ENCODE assay signal across 19 cellular contexts in genomic region chr10:88256013-88256680, GRCh38.
A peak's percentile ranks its signal among the peaks of the same experiment; 100 is the strongest.
DNase-seq lines count a peak whose midpoint lies in the region; ATAC-seq, FAIRE-seq and TF ChIP-seq lines count a peak whose summit lies in the region.
"Had no signal": no experiment of that assay in that cellular context is flagged by ENCODE, and none has a peak within 500 bp of the region (broad histone marks: within the 10 kb centered on the region; RNA-seq: fewer than 3 reads in every experiment).

No MANE protein-coding gene starts in this region.

- intact Hi-C loops in Right ventricle myocardium inferior (cut with DNase I) (loop anchor here (5.0 kb wide), 2 partner anchors 86 to 131 kb away; no protein-coding TSS in a partner anchor), cardiac septum (cut with DNase I) (loop anchor here (10.0 kb wide), 1 partner anchor 211 kb away; no protein-coding TSS in a partner anchor), left ventricle myocardium inferior (cut with micrococcal nuclease) (loop anchor here (10.0 kb wide), 2 partner anchors 129 to 391 kb away; partner anchors contain the start of genes KLLN and PTEN)

- no peaks in the 10 kb centered on the region for H3K36me3 Mint-ChIP-seq in nephron progenitor cell (ENCODE audit: low read depth)
- H3K36me3 Mint-ChIP-seq: activated naive CD4-positive, alpha-beta T cell treated with anti-CD3 and anti-CD28 coated beads, Interleukin-2, amount 50 U/mL, for 24 hours; CD4-positive, CD25-positive, alpha-beta regulatory T cell; immature natural killer cell had no signal

- DNase-seq in Right ventricle myocardium inferior (ENCODE audit: missing footprints) (peak; percentile 80), cardiac septum (ENCODE audit: low spot score) (no peak), left ventricle myocardium inferior (peak; percentile 73), skeletal muscle cell (ENCODE audit: low read depth) (peak; percentile 65), DMS79 treated with DMSO at 0.1 percent for 48 hours (lab: John Stamatoyannopoulos, UW) (no peak), nephron progenitor cell (no peak), HTR-8/SVneo (ENCODE audit: insufficient read length, low spot score) (no peak)
- DNase-seq: activated CD4-positive, alpha-beta T cell treated with anti-CD3 and anti-CD28 coated beads, Interleukin-2, amount 10 ng/mL, durations not matched to agents 24 days and 14 days; activated T-cell treated with anti-CD3 and anti-CD28 coated beads, Interleukin-2, amount 50 U/mL, for 1 hour; CD4-positive, CD25-positive, alpha-beta regulatory T cell; DND-41; immature natural killer cell; Karpas-422; NCI-H1436; NCI-H446; nucleus accumbens; SJCRH30 had no signal

- peak overlapping the region; percentile 88 for H3K27ac ChIP-seq in left ventricle myocardium inferior (replicated peaks)
- H3K27ac ChIP-seq: SJCRH30 had no signal

- H3K27ac Mint-ChIP-seq in nephron progenitor cell: no peak overlapping the region
- H3K27ac Mint-ChIP-seq: activated CD4-positive, alpha-beta T cell treated with anti-CD3 and anti-CD28 coated beads, Interleukin-2, amount 10 ng/mL, durations not matched to agents 24 days and 14 days; activated naive CD4-positive, alpha-beta T cell treated with anti-CD3 and anti-CD28 coated beads, Interleukin-2, amount 50 U/mL, for 24 hours; CD4-positive, CD25-positive, alpha-beta regulatory T cell; immature natural killer cell had no signal

- H3K27me3 ChIP-seq in left ventricle myocardium inferior (ENCODE audit: low read depth): no peaks in the 10 kb centered on the region
- H3K27me3 ChIP-seq: SJCRH30 had no signal

- no peak for TF ChIP-seq POLR2A in GM18505 (IDR thresholded peaks at IDR 0.05; ENCODE audit: borderline replicate concordance, extremely low read depth, insufficient read depth, insufficient read length)

- no peak overlapping the region for H3K4me3 Mint-ChIP-seq in nephron progenitor cell
- H3K4me3 Mint-ChIP-seq: activated CD4-positive, alpha-beta T cell treated with anti-CD3 and anti-CD28 coated beads, Interleukin-2, amount 10 ng/mL, durations not matched to agents 24 days and 14 days; activated naive CD4-positive, alpha-beta T cell treated with anti-CD3 and anti-CD28 coated beads, Interleukin-2, amount 50 U/mL, for 24 hours; CD4-positive, CD25-positive, alpha-beta regulatory T cell; immature natural killer cell had no signal

- peaks cover 15% of the 10 kb centered on the region for H3K4me1 Mint-ChIP-seq in nephron progenitor cell
- H3K4me1 Mint-ChIP-seq: activated naive CD4-positive, alpha-beta T cell treated with anti-CD3 and anti-CD28 coated beads, Interleukin-2, amount 50 U/mL, for 24 hours; immature natural killer cell had no signal

- no peaks in the 10 kb centered on the region for H3K9me3 Mint-ChIP-seq in nephron progenitor cell
- H3K9me3 Mint-ChIP-seq: activated naive CD4-positive, alpha-beta T cell treated with anti-CD3 and anti-CD28 coated beads, Interleukin-2, amount 50 U/mL, for 24 hours; CD4-positive, CD25-positive, alpha-beta regulatory T cell; immature natural killer cell had no signal

- no peaks in the 10 kb centered on the region for H3K9me3 ChIP-seq in left ventricle myocardium inferior (replicated peaks)
- H3K9me3 ChIP-seq: SJCRH30 had no signal

- ATAC-seq in Right ventricle myocardium inferior: peak; percentile 93
- ATAC-seq in GM18505 (IDR thresholded peaks at IDR 0.05; ENCODE audit: unreplicated experiment): no peak

- peaks cover 5% of the 10 kb centered on the region for H3K27me3 Mint-ChIP-seq in nephron progenitor cell (ENCODE audit: low read depth, poor library complexity)
- H3K27me3 Mint-ChIP-seq: activated naive CD4-positive, alpha-beta T cell treated with anti-CD3 and anti-CD28 coated beads, Interleukin-2, amount 50 U/mL, for 24 hours; CD4-positive, CD25-positive, alpha-beta regulatory T cell had no signal

- TF ChIP-seq CTCF in left ventricle myocardium inferior (IDR thresholded peaks at IDR 0.05; ENCODE audit: borderline replicate concordance) (no peak), nephron progenitor cell (IDR thresholded peaks at IDR 0.05) (no peak)

- no peaks in the 10 kb centered on the region for H3K36me3 ChIP-seq in left ventricle myocardium inferior
- H3K36me3 ChIP-seq: SJCRH30 had no signal

- H3K4me3 ChIP-seq in left ventricle myocardium inferior (peak overlapping the region; percentile 32), skeletal muscle cell (ENCODE audit: low read depth, low read length) (peak overlapping the region; percentile 4)
- H3K4me3 ChIP-seq: SJCRH30 had no signal

- H3K4me1 ChIP-seq in left ventricle myocardium inferior: peaks cover 26% of the 10 kb centered on the region
- H3K4me1 ChIP-seq: SJCRH30 had no signal

- FAIRE-seq in HTR-8/SVneo (lab: Jason Lieb, UNC): no peak

Comparison
In these comparisons a context has a peak if more than half of its experiments do, and no peak if none do; other contexts are left out.
1. DNase-seq: peak in Right ventricle myocardium inferior (single experiment), left ventricle myocardium inferior (single experiment) and skeletal muscle cell (single experiment); none in cardiac septum (single experiment), DMS79 treated with DMSO at 0.1 percent for 48 hours (single experiment), nephron progenitor cell (single experiment) and HTR-8/SVneo (single experiment).